Comparison of ENCODE assay signal across 21 cellular contexts in genomic region chr12:59086124-59086523, GRCh38.
DNase-seq lines count a peak whose midpoint lies in the region; ATAC-seq, FAIRE-seq and TF ChIP-seq lines count a peak whose summit lies in the region.
"Had no signal": no experiment of that assay in that cellular context is flagged by ENCODE, and none has a peak within 500 bp of the region (broad histone marks: within the 10 kb centered on the region; RNA-seq: fewer than 3 reads in every experiment).

No MANE protein-coding gene starts in this region.

- H3K4me3 ChIP-seq in astrocyte (ENCODE audit: insufficient read depth, low read depth, low read length) (no peak overlapping the region), neural progenitor cell (no peak overlapping the region)
- H3K4me3 ChIP-seq: heart right ventricle, right atrium auricular region had no signal

- H3K4me2 ChIP-seq in astrocyte (ENCODE audit: low read length) (no peak overlapping the region), neural progenitor cell (peak overlapping the region; percentile 28)

- no peaks in the 10 kb centered on the region for H3K36me3 ChIP-seq in astrocyte (ENCODE audit: insufficient read depth, low read length)
- H3K36me3 ChIP-seq in neural progenitor cell, result no peaks in the 10 kb centered on the region
- H3K36me3 ChIP-seq: heart right ventricle, neutrophil, right atrium auricular region had no signal

- no peaks in the 10 kb centered on the region for H3K9me3 Mint-ChIP-seq in astrocyte (ENCODE audit: unreplicated experiment)
- no peaks in the 10 kb centered on the region for H3K9me3 Mint-ChIP-seq in neural progenitor cell
- H3K9me3 Mint-ChIP-seq: activated naive CD8-positive, alpha-beta T cell treated with anti-CD3 and anti-CD28 coated beads for 36 hours; activated T-cell treated with anti-CD3 and anti-CD28 coated beads, Interleukin-2, amount 50 U/mL, for 24 hours had no signal

- H3K4me3 Mint-ChIP-seq in astrocyte (ENCODE audit: unreplicated experiment) (no peak overlapping the region), neural progenitor cell (no peak overlapping the region)
- H3K4me3 Mint-ChIP-seq: activated naive CD8-positive, alpha-beta T cell treated with anti-CD3 and anti-CD28 coated beads for 36 hours; activated T-cell treated with anti-CD3 and anti-CD28 coated beads, Interleukin-2, amount 50 U/mL, for 24 hours had no signal

- TF ChIP-seq CTCF in astrocyte (IDR thresholded peaks at IDR 0.05; ENCODE audit: insufficient read depth, low read depth, low read length) (no peak), neural progenitor cell (IDR thresholded peaks at IDR 0.05) (no peak)

- H3K9ac ChIP-seq in astrocyte (ENCODE audit: low read length) (no peak overlapping the region), neural progenitor cell (no peak overlapping the region)

- no peak overlapping the region for H2AFZ ChIP-seq in astrocyte (ENCODE audit: low read depth, low read length)
- H2AFZ ChIP-seq in neural progenitor cell (replicated peaks), result peak overlapping the region; percentile 64

- H3K4me1 Mint-ChIP-seq in astrocyte (ENCODE audit: low read depth, unreplicated experiment), result peaks cover 55% of the 10 kb centered on the region
- H3K4me1 Mint-ChIP-seq in neural progenitor cell, result peaks cover 37% of the 10 kb centered on the region
- H3K4me1 Mint-ChIP-seq: activated naive CD8-positive, alpha-beta T cell treated with anti-CD3 and anti-CD28 coated beads for 36 hours had no signal

- H3K9me3 ChIP-seq in astrocyte (ENCODE audit: insufficient read depth, low read depth, low read length) (no peaks in the 10 kb centered on the region), neural progenitor cell (ENCODE audit: low read depth) (no peaks in the 10 kb centered on the region)
- H3K9me3 ChIP-seq: heart right ventricle, neutrophil, right atrium auricular region had no signal

- H3K27me3 ChIP-seq in astrocyte (ENCODE audit: insufficient read depth, low read length) (no peaks in the 10 kb centered on the region), neural progenitor cell (no peaks in the 10 kb centered on the region)
- H3K27me3 ChIP-seq: heart right ventricle, neutrophil, right atrium auricular region had no signal

- H3K27ac ChIP-seq in astrocyte (ENCODE audit: low read depth, low read length) (no peak overlapping the region), neural progenitor cell (peak overlapping the region; percentile 53)
- H3K27ac ChIP-seq: heart right ventricle, neutrophil, right atrium auricular region had no signal

- no peak for FAIRE-seq in astrocyte (lab: Jason Lieb, UNC)

- H3K27ac Mint-ChIP-seq in astrocyte (ENCODE audit: unreplicated experiment) (peak overlapping the region; percentile 38), neural progenitor cell (no peak overlapping the region)
- H3K27ac Mint-ChIP-seq: activated naive CD8-positive, alpha-beta T cell treated with anti-CD3 and anti-CD28 coated beads for 36 hours; activated T-cell treated with anti-CD3 and anti-CD28 coated beads, Interleukin-2, amount 50 U/mL, for 24 hours had no signal

- DNase-seq in NCI-H1417 (lab: John Stamatoyannopoulos, UW), result peak; percentile 91 to 99 (median 93)
- DNase-seq in NCI-H345 treated with DMSO at 0.1 percent for 48 hours (lab: John Stamatoyannopoulos, UW; ENCODE audit: unreplicated experiment), result peak; percentile 98
- DNase-seq in astrocyte (ENCODE audit: low read depth), result peak; percentile 59
- DNase-seq in neural progenitor cell (ENCODE audit: low spot score), result no peak
- DNase-seq in D341Med (ENCODE audit: low spot score), result no peak
- no peak for DNase-seq in epidermal melanocyte (ENCODE audit: insufficient read length, low spot score)
- DNase-seq in stimulated activated CD4-positive, alpha-beta T cell treated with anti-CD3 and anti-CD28 coated beads, Interleukin-4, amount 100 ng/mL, for 4 hours, result no peak
- DNase-seq: activated CD4-positive, alpha-beta T cell treated with anti-CD3 and anti-CD28 coated beads, Interleukin-2, amount 50 U/mL, for 48 hours; activated naive CD8-positive, alpha-beta T cell treated with anti-CD3 and anti-CD28 coated beads for 36 hours; activated T-cell treated with anti-CD3 and anti-CD28 coated beads, Interleukin-2, amount 50 U/mL, for 24 hours; DMS 273 treated with DMSO at 0.1 percent for 48 hours; heart right ventricle; midbrain; MM.1S; NCI-H524; stimulated activated CD4-positive, alpha-beta T cell treated with anti-CD3 and anti-CD28 coated beads, Interleukin-15, amount 100 ng/mL, for 24 hours; stimulated activated naive CD4-positive, alpha-beta T cell treated with Interleukin-2 at 50 U/mL for 16 hours; trophoblast cell had no signal

- H3K4me1 ChIP-seq in astrocyte (ENCODE audit: insufficient read depth, low read length), result peaks cover 25% of the 10 kb centered on the region
- H3K4me1 ChIP-seq in neural progenitor cell, result peaks cover 40% of the 10 kb centered on the region
- H3K4me1 ChIP-seq: heart right ventricle, right atrium auricular region had no signal

- ATAC-seq in HG03457 (IDR thresholded peaks at IDR 0.05; ENCODE audit: unreplicated experiment), result no peak
- ATAC-seq: heart right ventricle had no signal

- peaks cover 20% of the 10 kb centered on the region for H3F3A ChIP-seq in neural progenitor cell (ENCODE audit: low read depth)

- no peaks in the 10 kb centered on the region for H3K27me3 Mint-ChIP-seq in astrocyte (ENCODE audit: low read depth, unreplicated experiment)
- H3K27me3 Mint-ChIP-seq in neural progenitor cell (ENCODE audit: insufficient read depth, low read depth), result peaks cover 2% of the 10 kb centered on the region

- no peaks in the 10 kb centered on the region for H3K36me3 Mint-ChIP-seq in astrocyte (ENCODE audit: low read depth, unreplicated experiment)
- H3K36me3 Mint-ChIP-seq in neural progenitor cell, result no peaks in the 10 kb centered on the region
- H3K36me3 Mint-ChIP-seq: activated naive CD8-positive, alpha-beta T cell treated with anti-CD3 and anti-CD28 coated beads for 36 hours had no signal

- H4K20me1 ChIP-seq in astrocyte (ENCODE audit: insufficient read depth, low read length) (no peaks in the 10 kb centered on the region), neural progenitor cell (ENCODE audit: low read depth) (no peaks in the 10 kb centered on the region)

- no peaks in the 10 kb centered on the region for H3K79me2 ChIP-seq in astrocyte (ENCODE audit: insufficient read depth, low read length)
- no peaks in the 10 kb centered on the region for H3K79me2 ChIP-seq in neural progenitor cell (ENCODE audit: low read depth)

Comparison
In these comparisons a context has a peak if more than half of its experiments do, and no peak if none do; other contexts are left out.
1. DNase-seq: peak in NCI-H1417 (3 of 3), NCI-H345 treated with DMSO at 0.1 percent for 48 hours (single experiment) and astrocyte (single experiment); none in neural progenitor cell (single experiment), D341Med (single experiment), epidermal melanocyte (single experiment) and stimulated activated CD4-positive, alpha-beta T cell treated with anti-CD3 and anti-CD28 coated beads, Interleukin-4, amount 100 ng/mL, for 4 hours (0 of 2).